ENCODE assay signal across 8 cellular contexts in the genomic region with DNA sequence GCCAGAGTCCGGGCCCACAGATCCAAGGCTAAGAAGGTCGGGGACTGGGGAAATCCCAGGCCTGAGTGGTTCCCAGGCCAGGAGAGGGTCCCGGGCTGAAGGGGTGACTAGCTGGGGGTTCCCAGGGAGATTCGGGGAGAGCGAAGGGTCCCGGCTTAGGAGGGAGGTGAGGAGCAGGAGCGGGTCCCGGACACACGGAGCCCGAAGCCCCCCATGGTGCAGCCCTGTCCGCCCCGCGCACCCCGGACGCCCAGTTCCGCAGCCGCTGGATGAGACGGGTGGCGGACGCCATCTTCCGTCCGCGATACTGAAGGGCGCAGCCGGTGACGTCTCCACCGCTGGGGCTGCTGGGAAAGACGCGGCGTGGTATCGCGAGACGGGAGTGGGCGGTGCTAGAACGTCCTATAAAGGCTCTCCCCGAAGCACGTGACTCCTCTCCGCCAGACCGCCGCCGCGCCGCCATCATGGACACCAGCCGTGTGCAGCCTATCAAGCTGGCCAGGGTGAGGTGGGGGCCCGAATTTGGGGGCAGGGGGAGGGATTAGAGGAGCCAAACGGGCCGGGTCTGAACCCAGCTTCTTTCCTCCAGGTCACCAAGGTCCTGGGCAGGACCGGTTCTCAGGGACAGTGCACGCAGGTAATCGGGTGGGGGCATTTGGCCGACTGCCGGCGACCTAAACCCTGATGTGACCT.
A peak's percentile ranks its signal among the peaks of the same experiment; 100 is the strongest.
DNase-seq lines count a peak whose midpoint lies in the region; ATAC-seq lines count a peak whose summit lies in the region.

A gene (minus strand): TSS at position 309 of the 693 bp plus-strand sequence. CDS start 17 bp downstream, at position 292.
A gene (plus strand): TSS at position 430 of the 693 bp plus-strand sequence. CDS start 35 bp downstream, at position 465.

- H3K36me3 Mint-ChIP-seq in central memory CD8-positive, alpha-beta T cell (ENCODE audit: insufficient read depth) = peaks cover 32% of the 10 kb centered on the region

- peak; percentile 76 for ATAC-seq in GM19043 (IDR thresholded peaks at IDR 0.05; ENCODE audit: low read depth, unreplicated experiment)
- ATAC-seq in HG03354 (IDR thresholded peaks at IDR 0.05; ENCODE audit: poor library complexity, severe bottlenecking, unreplicated experiment) = peak; percentile 90
- peak; percentile 88 to 90 for ATAC-seq in activated CD4-positive, CD25-positive, alpha-beta regulatory T cell treated with anti-CD3 and anti-CD28 coated beads, Interleukin-2, amount 50 U/mL, for 24 hours
- peak; percentile 95 for ATAC-seq in central memory CD8-positive, alpha-beta T cell (replicated peaks; ENCODE audit: extremely low read depth, poor library complexity, severe bottlenecking)

- peaks cover 37% of the 10 kb centered on the region for H3K4me1 Mint-ChIP-seq in central memory CD8-positive, alpha-beta T cell

- DNase-seq in AML-193 (lab: John Stamatoyannopoulos, UW) (peak; percentile 86 to 87), NCI-H446 treated with DMSO at 0.1 percent for 48 hours (lab: John Stamatoyannopoulos, UW) (peak; percentile 93), islet precursor cell (peak; percentile 96)
- DNase-seq in central memory CD8-positive, alpha-beta T cell (ENCODE audit: low spot score in 2 of 2) = peak; percentile 97
- peak; percentile 96 for DNase-seq in stimulated activated CD4-positive, alpha-beta T cell treated with anti-CD3 and anti-CD28 coated beads, Interleukin-12 subunit alpha, Interleukin-12 subunit beta, amount 100 ng/mL, for 4 hours

- peak within 1 kb of the TSS; percentile 100 for H3K27ac Mint-ChIP-seq in central memory CD8-positive, alpha-beta T cell (ENCODE audit: low read depth)

- no peaks in the 10 kb centered on the region for H3K9me3 Mint-ChIP-seq in central memory CD8-positive, alpha-beta T cell

- H3K4me3 Mint-ChIP-seq in central memory CD8-positive, alpha-beta T cell = peak within 1 kb of the TSS; percentile 99

- no peaks in the 10 kb centered on the region for H3K27me3 Mint-ChIP-seq in central memory CD8-positive, alpha-beta T cell

Comparison
In these comparisons a context has a peak if more than half of its experiments do, and no peak if none do; other contexts are left out.
1. Peak in every context shown above with its lines: DNase-seq and ATAC-seq.